8 cellular contexts compared by ENCODE assay signal in the genomic region with DNA sequence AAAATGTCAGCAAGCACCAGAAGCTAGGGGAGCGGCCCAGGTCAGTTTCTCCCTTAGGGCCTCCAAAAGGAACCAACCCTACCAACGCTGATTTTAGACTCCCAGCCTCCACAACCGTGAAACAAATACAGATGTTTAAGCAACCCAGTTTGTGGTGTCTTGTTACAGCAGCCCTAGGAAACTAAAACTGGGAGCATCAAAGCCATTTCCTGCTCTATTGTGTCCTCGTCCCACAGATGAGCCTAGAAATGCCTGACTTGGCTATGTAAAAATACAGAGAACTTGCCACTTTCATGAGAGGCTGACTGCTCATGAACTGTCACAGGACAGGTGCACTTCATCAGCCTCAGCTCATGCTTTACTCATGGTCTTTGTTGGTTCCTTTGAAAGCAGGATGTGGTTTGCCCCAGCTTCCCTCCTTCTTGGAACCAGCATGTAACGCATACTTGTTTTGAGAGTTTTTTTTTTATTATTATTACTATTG.
DNase-seq lines count a peak whose midpoint lies in the region; ATAC-seq, FAIRE-seq and TF ChIP-seq lines count a peak whose summit lies in the region.

No MANE protein-coding gene starts in this region.

- no peak overlapping the region for H2AFZ ChIP-seq in endothelial cell of umbilical vein (ENCODE audit: low read depth, low read length)

- H3K4me3 ChIP-seq in endothelial cell of umbilical vein (replicated peaks in 1 of 3; ENCODE audit: insufficient read depth in 1 of 3, low read depth in 1 of 3, low read length in 3 of 3) = no peak overlapping the region

- CTCF ChIA-PET in endothelial cell of umbilical vein (lab: Charles Lee) = no interaction called here

- H3K4me1 ChIP-seq in endothelial cell of umbilical vein (ENCODE audit: control insufficient read depth, extremely low read depth, insufficient read depth, low read length) = no peaks in the 10 kb centered on the region

- H3K36me3 ChIP-seq in endothelial cell of umbilical vein (ENCODE audit: control insufficient read depth in 2 of 2, extremely low read depth in 1 of 2, insufficient read depth in 2 of 2, low read length in 2 of 2) = no peaks in the 10 kb centered on the region

- H3K9me1 ChIP-seq in endothelial cell of umbilical vein (replicated peaks; ENCODE audit: control insufficient read depth, extremely low read depth, insufficient read depth, low read length) = no peaks in the 10 kb centered on the region

- H3K4me2 ChIP-seq in endothelial cell of umbilical vein (ENCODE audit: insufficient read depth, low read length) = no peak overlapping the region

- H3K9ac ChIP-seq in endothelial cell of umbilical vein (replicated peaks; ENCODE audit: extremely low read depth, insufficient read depth, low read length) = no peak overlapping the region

- no peak for TF ChIP-seq POLR2A in endothelial cell of umbilical vein (IDR thresholded peaks at IDR 0.05; ENCODE audit: low read depth, low read length)

- FAIRE-seq in endothelial cell of umbilical vein (lab: Jason Lieb, UNC) = no peak

- H4K20me1 ChIP-seq in endothelial cell of umbilical vein (replicated peaks; ENCODE audit: control insufficient read depth, extremely low read depth, insufficient read depth, low read length) = no peaks in the 10 kb centered on the region

- no peaks in the 10 kb centered on the region for H3K27me3 ChIP-seq in endothelial cell of umbilical vein (ENCODE audit: control insufficient read depth in 2 of 2, insufficient read depth in 2 of 2, low read length in 2 of 2)

- dilution Hi-C loops in endothelial cell of umbilical vein (cut with MboI; ENCODE audit: extremely low pct_ligation_motif_present, low sequenced_read_pairs) = no loop called here

- TF ChIP-seq CTCF in endothelial cell of umbilical vein (IDR thresholded peaks at IDR 0.05; ENCODE audit: extremely low read depth in 1 of 2, insufficient read depth in 1 of 2, low read depth in 1 of 2, low read length in 2 of 2) = no peak

- intact Hi-C loops in endothelial cell of umbilical vein (cut with micrococcal nuclease) = no loop called here

- no peaks in the 10 kb centered on the region for H3K79me2 ChIP-seq in endothelial cell of umbilical vein (ENCODE audit: control insufficient read depth, insufficient read depth, low read length)

- DNase-seq in EL (peak; percentile 77), KBM-7 (peak; percentile 97), endothelial cell of umbilical vein (ENCODE audit: low read depth, low spot score) (no peak), amniotic stem cell (lab: John Stamatoyannopoulos, UW) (no peak), NCI-H187 (lab: John Stamatoyannopoulos, UW) (no peak)
- peak; percentile 38 to 43 for DNase-seq in activated CD4-positive, alpha-beta T cell treated with anti-CD3 and anti-CD28 coated beads for 24 hours (ENCODE audit: low read depth in 2 of 2)
- DNase-seq in stimulated activated CD4-positive, alpha-beta T cell treated with anti-CD3 and anti-CD28 coated beads, Interleukin-15, amount 100 ng/mL, for 24 hours = peak; percentile 77

- POLR2A ChIA-PET in endothelial cell of umbilical vein (lab: Charles Lee) = no interaction called here

- no peaks in the 10 kb centered on the region for H3K9me3 ChIP-seq in endothelial cell of umbilical vein (replicated peaks; ENCODE audit: control insufficient read depth, insufficient read depth, low read length)

- peak; percentile 81 for ATAC-seq in GM21526 (IDR thresholded peaks at IDR 0.05; ENCODE audit: low FRiP score, unreplicated experiment)

- BruUV-seq in endothelial cell of umbilical vein (replicated peaks; lab: Mats Ljungman, UMichigan) = no TSS peak

- in situ Hi-C loops in KBM-7 (cut with MboI; ENCODE audit: low pct_unique_long_range_greater_than_20kb, low sequenced_read_pairs) = no loop called here

- no peak overlapping the region for H3K27ac ChIP-seq in endothelial cell of umbilical vein (ENCODE audit: insufficient read depth, low read depth, low read length)

TF ChIP-seq in endothelial cell of umbilical vein, 7 proteins besides CTCF, POLR2A, EP300 and RAD21:
- no peak for TF ChIP-seq GATA2 (IDR thresholded peaks at IDR 0.05; ENCODE audit: insufficient read depth, insufficient read length, low read depth, low read length)
- TF ChIP-seq POLR2AphosphoS5 (IDR thresholded peaks at IDR 0.05; ENCODE audit: insufficient read depth, low read depth, low read length) = no peak
- TF ChIP-seq FOS (IDR thresholded peaks at IDR 0.05; ENCODE audit: borderline replicate concordance, insufficient read depth, low read length) = peak; percentile 24
- TF ChIP-seq JUN (IDR thresholded peaks at IDR 0.05; ENCODE audit: borderline replicate concordance, insufficient read depth, insufficient read length, low read depth) = no peak

Comparison
In these comparisons a context has a peak if more than half of its experiments do, and no peak if none do; other contexts are left out.
1. DNase-seq: peak in EL (single experiment), KBM-7 (single experiment), activated CD4-positive, alpha-beta T cell treated with anti-CD3 and anti-CD28 coated beads for 24 hours (2 of 2) and stimulated activated CD4-positive, alpha-beta T cell treated with anti-CD3 and anti-CD28 coated beads, Interleukin-15, amount 100 ng/mL, for 24 hours (single experiment); none in endothelial cell of umbilical vein (single experiment), amniotic stem cell (single experiment) and NCI-H187 (0 of 2).